Comparison of ENCODE assay signal across 8 cellular contexts in genomic region chr19:7197169-7197759, GRCh38.
DNase-seq lines count a peak whose midpoint lies in the region; ATAC-seq, FAIRE-seq and TF ChIP-seq lines count a peak whose summit lies in the region.

No MANE protein-coding gene starts in this region.

- ATAC-seq in GM18873 (IDR thresholded peaks at IDR 0.05; ENCODE audit: low FRiP score, unreplicated experiment) (peak; percentile 46), HG03139 (IDR thresholded peaks at IDR 0.05; ENCODE audit: unreplicated experiment) (peak; percentile 39), HepG2 (peak; percentile 82)

- peak overlapping the region; percentile 72 for H3K4me2 ChIP-seq in HepG2 (ENCODE audit: low read depth, low read length)

- peak overlapping the region; percentile 63 for H3K9ac ChIP-seq in HepG2 (ENCODE audit: insufficient read depth, low read depth, low read length)

- peaks cover 26% of the 10 kb centered on the region for H3K79me2 ChIP-seq in HepG2 (ENCODE audit: insufficient read depth, low read length)

- peak overlapping the region in 58 of 59 donors; percentile 10 to 100 (median 80) for H3K4me3 ChIP-seq in dorsolateral prefrontal cortex
- H3K4me3 ChIP-seq in HepG2 (replicated peaks in 1 of 3; ENCODE audit: insufficient read depth in 1 of 3, low read depth in 2 of 3, low read length in 3 of 3): peak overlapping the region; percentile 32 to 79 (median 53); a peak in 5 of 6 replicates

- TF ChIP-seq CTCF in dorsolateral prefrontal cortex (IDR thresholded peaks at IDR 0.05 in 54 of 56, conservative IDR thresholded peaks at IDR 0.05 in 2 of 56; ENCODE audit: low read depth in 1 of 56, partially characterized antibody in 56 of 56) (peak in 1 of 56 donors; percentile 14), HepG2 (CRISPR knock-in tag; IDR thresholded peaks at IDR 0.05) (no peak)

- no peak for FAIRE-seq in HepG2 (lab: Jason Lieb, UNC)

- WGBS in HepG2 (ENCODE audit: low lambda C conversion rate): 2% methylated on average over 20 of the region's 21 CpGs

- TSS peak; percentile 79 for BruUV-seq in HepG2 (replicated peaks; lab: Mats Ljungman, UMichigan)

- TF ChIP-seq EP300 in HepG2 (IDR thresholded peaks at IDR 0.05; ENCODE audit: low read depth in 2 of 2, low read length in 2 of 2) (no peak), HepG2 (CRISPR knock-in tag; IDR thresholded peaks at IDR 0.05; ENCODE audit: borderline replicate concordance) (no peak)

- CTCF ChIA-PET in activated CD4-positive, alpha-beta memory T cell treated with anti-CD3 and anti-CD28 coated beads for 36 hours (lab: Charles Lee): no interaction called here
- CTCF ChIA-PET in HepG2 (lab: Yijun Ruan, JAX; ENCODE audit: low intra/inter-chr PET ratio, low total read pairs): no interaction called here

- H3K9me3 ChIP-seq in HepG2 (ENCODE audit: low read length): no peaks in the 10 kb centered on the region

- H3K4me1 ChIP-seq in HepG2 (ENCODE audit: insufficient read depth, low read length): peaks cover 52% of the 10 kb centered on the region

- peak overlapping the region; percentile 71 for H3K4me3 Mint-ChIP-seq in activated CD4-positive, alpha-beta memory T cell treated with anti-CD3 and anti-CD28 coated beads for 36 hours

- TF ChIP-seq POLR2A in HepG2 (IDR thresholded peaks at IDR 0.05; ENCODE audit: insufficient read depth in 1 of 2, low read depth in 2 of 2, low read length in 2 of 2): no peak

- no peaks in the 10 kb centered on the region for H3K27me3 ChIP-seq in dorsolateral prefrontal cortex
- no peaks in the 10 kb centered on the region for H3K27me3 ChIP-seq in HepG2 (ENCODE audit: control insufficient read depth in 1 of 2, insufficient read depth in 2 of 2, low read length in 2 of 2)

- peaks cover 18% of the 10 kb centered on the region for H3K4me1 Mint-ChIP-seq in activated CD4-positive, alpha-beta memory T cell treated with anti-CD3 and anti-CD28 coated beads for 36 hours (ENCODE audit: low read depth)

- POLR2A ChIA-PET in activated CD4-positive, alpha-beta memory T cell treated with anti-CD3 and anti-CD28 coated beads for 36 hours (lab: Charles Lee): interaction anchor here (0.7 to 1.2 kb wide), 2 partner anchors 18 to 97 kb away, joined by 3 read pairs; partner anchors contain the start of gene INSR
- POLR2A ChIA-PET in HepG2 (lab: Yijun Ruan, JAX): interaction anchor here (0.7 to 1.3 kb wide), 5 partner anchors 18 to 338 kb away, joined by 3 to 8 read pairs (median 4); partner anchors contain the start of genes INSR and PNPLA6

- peaks cover 10% of the 10 kb centered on the region for H3K27me3 Mint-ChIP-seq in activated CD4-positive, alpha-beta memory T cell treated with anti-CD3 and anti-CD28 coated beads for 36 hours

- no peaks in the 10 kb centered on the region for H4K20me1 ChIP-seq in HepG2 (ENCODE audit: insufficient read depth, low read length)

- H3K27ac ChIP-seq in dorsolateral prefrontal cortex: peak overlapping the region; percentile 13 to 94 (median 82)
- H3K27ac ChIP-seq in HepG2 (ENCODE audit: extremely low read length, insufficient read depth, low read length): peak overlapping the region; percentile 68

- H3K36me3 Mint-ChIP-seq in activated CD4-positive, alpha-beta memory T cell treated with anti-CD3 and anti-CD28 coated beads for 36 hours: no peaks in the 10 kb centered on the region

- no peaks in the 10 kb centered on the region for H3K9me3 Mint-ChIP-seq in activated CD4-positive, alpha-beta memory T cell treated with anti-CD3 and anti-CD28 coated beads for 36 hours

- H3K27ac Mint-ChIP-seq in activated CD4-positive, alpha-beta memory T cell treated with anti-CD3 and anti-CD28 coated beads for 36 hours: peak overlapping the region; percentile 84

- in situ Hi-C loops in ACHN (cut with HindIII; ENCODE audit: low pct_ligation_motif_present, low pct_unique_long_range_greater_than_20kb, low sequenced_read_pairs) (no loop called here), HepG2 (cut with HindIII; ENCODE audit: extremely low pct_ligation_motif_present, low pct_unique_long_range_greater_than_20kb) (loop anchor here (5.0 kb wide), 1 partner anchor 95 kb away; the partner anchor contains the start of gene INSR)

- no peaks in the 10 kb centered on the region for H3K36me3 ChIP-seq in HepG2 (replicated peaks in 1 of 2; ENCODE audit: control insufficient read depth in 1 of 2, insufficient read depth in 2 of 2, low read length in 2 of 2)

- TF ChIP-seq RAD21 in HepG2 (CRISPR knock-in tag; IDR thresholded peaks at IDR 0.05): peak; percentile 51; the same call in 1 of the 2 replicates

- intact Hi-C loops in activated CD4-positive, alpha-beta memory T cell treated with anti-CD3 and anti-CD28 coated beads for 36 hours (cut with micrococcal nuclease): loop anchor here (2.0 to 5.0 kb wide), 4 partner anchors 14 to 150 kb away; partner anchors contain the start of genes ARHGEF18 and INSR
- intact Hi-C loops in dorsolateral prefrontal cortex (cut with DNase I) (loop anchor here in 1 of 2 donors (5.0 kb wide), 1 partner anchor 45 kb away; no protein-coding TSS in a partner anchor), HepG2 (cut with micrococcal nuclease; ENCODE audit: unreplicated experiment) (loop anchor here (1.0 to 5.0 kb wide), 2 partner anchors 97 to 145 kb away; partner anchors contain the start of gene INSR)

- H2AFZ ChIP-seq in HepG2 (ENCODE audit: low read length): no peak overlapping the region

- DNase-seq in ACHN: peak; percentile 43
- DNase-seq in NCI-H524 treated with DMSO at 0.1 percent for 48 hours (lab: John Stamatoyannopoulos, UW): peak; percentile 23
- DNase-seq in activated CD4-positive, alpha-beta memory T cell treated with anti-CD3 and anti-CD28 coated beads for 36 hours: peak; percentile 96
- DNase-seq in dorsolateral prefrontal cortex: peak; percentile 63 to 96 (median 92)
- peak; percentile 87 for DNase-seq in HepG2 (ENCODE audit: low spot score)
- DNase-seq in stimulated activated CD4-positive, alpha-beta T cell treated with anti-CD3 and anti-CD28 coated beads, Interleukin-2, amount 100 ng/mL, for 24 hours: peak; percentile 90

TF ChIP-seq in HepG2, 621 proteins besides CTCF, POLR2A, EP300 and RAD21 (continues in another document):
- TF ChIP-seq ONECUT2 (CRISPR knock-in tag; IDR thresholded peaks at IDR 0.05) (no peak), ZNF264 (CRISPR knock-in tag; IDR thresholded peaks at IDR 0.05) (peak; percentile 75), ZFP91 (CRISPR knock-in tag; IDR thresholded peaks at IDR 0.05; ENCODE audit: borderline replicate concordance) (peak; percentile 78; the same call in 1 of the 2 replicates), ZNF781 (CRISPR knock-in tag; IDR thresholded peaks at IDR 0.05; ENCODE audit: borderline replicate concordance, not compliant biosample characterization) (peak; percentile 86), ZNF747 (CRISPR knock-in tag; IDR thresholded peaks at IDR 0.05; ENCODE audit: borderline replicate concordance) (0 out of 2 replicates have a peak, but pooled peaks have one; percentile 17), ARID4A (CRISPR knock-in tag; IDR thresholded peaks at IDR 0.05; ENCODE audit: borderline replicate concordance) (peak; percentile 77), ZNF629 (CRISPR knock-in tag; conservative IDR thresholded peaks at IDR 0.05) (0 out of 2 replicates have a peak, but pooled peaks have one; percentile 34)

Comparison
In these comparisons a context has a peak if more than half of its experiments do, and no peak if none do; other contexts are left out.
1. Peak in every context shown above with its lines: DNase-seq, ATAC-seq, H3K4me3 ChIP-seq and H3K27ac ChIP-seq.
2. DNase-seq: peak in every context shown above with its lines; median percentile 96 in activated CD4-positive, alpha-beta memory T cell treated with anti-CD3 and anti-CD28 coated beads for 36 hours; 92 in dorsolateral prefrontal cortex; 90 in stimulated activated CD4-positive, alpha-beta T cell treated with anti-CD3 and anti-CD28 coated beads, Interleukin-2, amount 100 ng/mL, for 24 hours; 87 in HepG2; 43 in ACHN; 23 in NCI-H524 treated with DMSO at 0.1 percent for 48 hours.